Comparison of ENCODE assay signal across 15 cellular contexts in the genomic region with DNA sequence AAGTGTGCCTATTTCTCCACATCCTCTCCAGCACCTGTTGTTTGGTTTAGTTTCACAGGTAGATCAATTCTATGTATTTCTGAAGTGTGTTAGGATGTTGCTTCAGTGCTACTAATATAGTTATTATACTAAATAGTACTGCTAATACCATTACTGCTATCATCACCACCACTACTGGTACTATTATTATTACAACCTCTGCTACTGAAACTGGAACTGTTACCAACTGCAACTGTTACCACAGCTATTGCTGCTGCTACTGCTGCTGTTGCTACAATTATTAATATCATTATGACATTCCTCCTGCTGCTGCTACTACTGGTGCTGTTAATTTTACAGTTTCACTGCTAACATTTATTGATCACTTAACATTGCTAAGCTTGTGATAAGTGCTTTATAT. TPM values are rescaled to one million over a fixed set of nuclear protein-coding genes. Genes with fewer than 3 reads are reported as not detected.
DNase-seq lines count a peak whose midpoint lies in the region; ATAC-seq and TF ChIP-seq lines count a peak whose summit lies in the region.
"Had no signal": no experiment of that assay in that cellular context is flagged by ENCODE, and none has a peak within 500 bp of the region (broad histone marks: within the 10 kb centered on the region; RNA-seq: fewer than 3 reads in every experiment).

No MANE protein-coding gene starts in this region.

- ATAC-seq in GM19438 (IDR thresholded peaks at IDR 0.05; ENCODE audit: low read depth, unreplicated experiment), result peak; percentile 66
- peak; percentile 76 for ATAC-seq in HG02678 (IDR thresholded peaks at IDR 0.05; ENCODE audit: unreplicated experiment)
- peak; percentile 99 for ATAC-seq in HG03439 (IDR thresholded peaks at IDR 0.05; ENCODE audit: unreplicated experiment)
- ATAC-seq in aorta (ENCODE audit: low FRiP score), result no peak
- ATAC-seq: body of pancreas had no signal

- no peaks in the 10 kb centered on the region for H3K36me3 ChIP-seq in aorta (ENCODE audit: control insufficient read depth in 1 of 2, insufficient read depth in 2 of 2, low read length in 1 of 2)

- no peak overlapping the region for H3K4me3 ChIP-seq in aorta (ENCODE audit: low read length in 2 of 2)
- H3K4me3 ChIP-seq: body of pancreas had no signal

- no peaks in the 10 kb centered on the region for H3K9me3 ChIP-seq in aorta (ENCODE audit: control insufficient read depth, low read length)
- H3K9me3 ChIP-seq: body of pancreas had no signal

- TF ChIP-seq CTCF in GM13977 (IDR thresholded peaks at IDR 0.05; ENCODE audit: extremely low read depth, insufficient read depth, missing control alignments), result no peak

- H3K27ac ChIP-seq in aorta (ENCODE audit: low read depth in 1 of 2, low read length in 2 of 2), result no peak overlapping the region
- H3K27ac ChIP-seq: body of pancreas had no signal

- no peaks in the 10 kb centered on the region for H3K4me1 ChIP-seq in aorta (ENCODE audit: control insufficient read depth in 1 of 2, insufficient read depth in 2 of 2, low read length in 2 of 2)
- H3K4me1 ChIP-seq: body of pancreas had no signal

- in situ Hi-C loops in GM13977 (cut with MboI; ENCODE audit: low pct_unique_long_range_greater_than_20kb, low sequenced_read_pairs, unreplicated experiment), result no loop called here

- intact Hi-C loops in aorta (cut with DNase I) (no loop called here), posterior vena cava (cut with DNase I) (no loop called here)

- H3K27me3 ChIP-seq in aorta (ENCODE audit: control insufficient read depth in 1 of 2, insufficient read depth in 2 of 2, low read length in 1 of 2), result peaks cover 0 to 2% of the 10 kb centered on the region in 2 donors
- H3K27me3 ChIP-seq: body of pancreas had no signal

- peak; percentile 14 for DNase-seq in GM13977 (ENCODE audit: low spot score)
- no peak for DNase-seq in NCI-H82 (lab: John Stamatoyannopoulos, UW)
- DNase-seq in aorta, result no peak
- DNase-seq in posterior vena cava (ENCODE audit: low spot score), result no peak
- DNase-seq in kidney tubule cell (ENCODE audit: low spot score), result no peak
- DNase-seq: activated CD4-positive, alpha-beta T cell treated with anti-CD3 and anti-CD28 coated beads for 48 hours; body of pancreas; effector CD4-positive, alpha-beta T cell; foreskin fibroblast; islet precursor cell had no signal

RNA-seq across cellular contexts. Expression of a gene that starts 8.3 kb away (rescaled TPM):
- total RNA-seq in aorta (under 1 TPM in 1 of 2 donors, not detected in 1; 0.12 TPM), posterior vena cava (not detected)
- polyA plus RNA-seq in aorta, result not detected
- total RNA-seq: mononuclear cell, progenitor cell of endocrine pancreas had no signal

RNA-seq across cellular contexts. Expression of a gene that starts 46.0 kb away (rescaled TPM):
- 100 to 1,000 TPM; 129 to 205 TPM for total RNA-seq in aorta
- 100 to 1,000 TPM; 160 to 195 TPM for polyA plus RNA-seq in aorta
- 100 to 1,000 TPM; 153 to 174 TPM for total RNA-seq in posterior vena cava

RNA-seq across cellular contexts. Expression of a gene that starts 50.5 kb away (rescaled TPM):
- 10 to 100 TPM; 38.0 to 59.7 TPM for total RNA-seq in aorta
- 10 to 100 TPM; 32.2 to 38.3 TPM for polyA plus RNA-seq in aorta
- 10 to 100 TPM; 53.0 to 57.9 TPM for total RNA-seq in posterior vena cava
